ENCODE assay signal across 26 cellular contexts in the genomic region with DNA sequence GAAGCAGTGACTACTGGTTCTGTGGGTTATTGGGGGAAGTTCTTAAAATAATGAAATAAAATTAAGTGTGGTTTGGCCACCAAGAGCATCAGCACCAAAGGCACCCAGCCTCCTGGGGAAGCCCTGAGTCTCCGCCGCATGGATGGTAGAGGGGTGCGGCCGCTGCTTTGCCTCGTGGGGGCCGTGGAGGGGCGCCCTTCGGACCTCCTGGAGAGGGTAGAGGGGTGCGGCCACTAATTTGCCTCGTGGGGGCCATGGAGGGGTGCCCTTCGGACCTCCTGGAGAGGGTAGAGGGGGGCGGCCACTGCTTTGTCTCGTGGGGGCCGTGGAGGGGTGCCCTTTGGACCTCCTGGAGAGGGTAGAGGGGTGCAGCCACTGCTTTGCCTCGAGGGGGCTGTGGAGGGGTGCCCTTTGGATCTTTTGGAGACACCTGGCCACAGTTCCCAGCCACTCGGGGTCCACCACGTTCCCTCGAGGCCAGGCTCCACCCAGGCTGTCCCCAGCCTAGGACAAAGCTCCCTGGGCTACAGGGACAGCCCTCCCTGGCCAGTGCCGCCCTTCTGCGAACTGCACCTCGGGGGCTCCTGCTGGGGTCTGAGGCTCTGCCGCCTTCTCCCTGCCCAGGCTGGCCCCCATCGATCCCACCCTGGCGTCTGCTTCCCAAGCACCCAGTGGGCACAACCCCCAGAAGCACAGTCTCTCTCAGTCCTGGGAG.
"Had no signal": no experiment of that assay in that cellular context is flagged by ENCODE, and none has a peak within 500 bp of the region (broad histone marks: within the 10 kb centered on the region; RNA-seq: fewer than 3 reads in every experiment).

No MANE protein-coding gene starts in this region.

- H3K27me3 ChIP-seq: dorsolateral prefrontal cortex, thyroid gland had no signal

- H3K27ac ChIP-seq: breast epithelium, coronary artery, dorsolateral prefrontal cortex, gastroesophageal sphincter, stomach, thyroid gland had no signal

- H3K4me1 ChIP-seq: breast epithelium, gastroesophageal sphincter, stomach, thyroid gland had no signal

- DNase-seq: activated B cell treated with CpG ODN at 0.5 μM for 24 hours; activated CD4-positive, alpha-beta T cell treated with anti-CD3 and anti-CD28 coated beads, Interleukin-2, amount 50 U/mL, for 1 hour; activated CD8-positive, alpha-beta T cell treated with anti-CD3 and anti-CD28 coated beads for 36 hours; activated gamma-delta T cell treated with Interleukin-2 at 50 U/mL for 16 hours; activated naive CD4-positive, alpha-beta T cell treated with anti-CD3 and anti-CD28 coated beads, Interleukin-2, amount 50 U/mL, for 16 hours; activated T-cell treated with anti-CD3 and anti-CD28 coated beads, Interleukin-2, amount 50 U/mL, for 4 hours; amniotic stem cell; dorsolateral prefrontal cortex; effector memory CD4-positive, alpha-beta T cell; erythroblast; hippocampal formation; left cardiac atrium; left ventricle myocardium superior; mammary epithelial cell; naive B cell; stimulated activated CD4-positive, alpha-beta T cell treated with anti-CD3 and anti-CD28 coated beads, Interleukin-15, amount 100 ng/mL, for 24 hours; stimulated activated CD4-positive, alpha-beta T cell treated with anti-CD3 and anti-CD28 coated beads, Interleukin-2, amount 100 ng/mL, for 24 hours; stimulated activated naive B cell treated with anti-CD40 and anti-IgM and Interleukin-4, amounts not matched to agents 10 μg/mL and 1 μg/mL and 100 μg/mL, for 72 hours; stomach; T-helper 1 cell; thyroid gland had no signal

- ATAC-seq: activated CD8-positive, alpha-beta T cell treated with anti-CD3 and anti-CD28 coated beads for 36 hours; activated T-cell treated with anti-CD3 and anti-CD28 coated beads, Interleukin-2, amount 50 U/mL, for 4 hours; activated T-helper 17 cell treated with anti-CD3 and anti-CD28 coated beads, Interleukin-2, amount 50 U/mL, for 72 hours; gastroesophageal sphincter; left cardiac atrium; left ventricle myocardium superior; stimulated activated naive B cell treated with anti-CD40 and anti-IgM and Interleukin-4, amounts not matched to agents 10 μg/mL and 1 μg/mL and 100 μg/mL, for 72 hours had no signal

- H3K36me3 ChIP-seq: breast epithelium, gastroesophageal sphincter, stomach, thyroid gland had no signal

- H3K9me3 ChIP-seq: gastroesophageal sphincter, stomach, thyroid gland had no signal

- H3K4me3 ChIP-seq: breast epithelium, coronary artery, dorsolateral prefrontal cortex, gastroesophageal sphincter, smooth muscle cell, stomach, thyroid gland had no signal
